Comparison of ENCODE assay signal across 8 cellular contexts in the genomic region with DNA sequence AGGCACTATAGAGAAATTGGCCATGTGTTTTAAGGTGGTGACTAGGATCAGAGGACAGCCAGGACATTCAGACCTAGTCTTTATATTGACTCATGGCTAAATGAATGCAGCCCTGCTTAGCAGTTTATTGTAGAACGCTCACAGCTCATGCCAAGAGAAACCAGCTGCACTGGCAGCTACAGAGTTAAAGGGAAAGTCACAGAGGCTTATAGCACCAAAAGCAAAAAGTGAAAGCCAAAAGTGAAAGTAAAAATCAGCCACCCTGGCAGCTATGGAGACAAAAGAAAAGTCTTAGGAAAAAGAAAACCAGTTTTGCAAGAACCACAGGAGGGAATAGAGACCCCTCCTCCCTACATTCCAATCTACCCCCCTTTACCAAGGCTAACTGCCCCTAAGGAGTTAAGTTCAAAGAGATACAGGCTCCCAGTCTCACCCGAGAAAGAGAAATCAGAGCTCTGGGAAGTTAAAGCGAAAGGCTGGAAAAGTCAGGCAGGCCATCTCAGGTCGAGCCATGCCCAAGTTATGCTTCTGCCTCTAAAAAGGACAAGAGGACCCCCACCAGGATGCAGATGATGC.
A peak's percentile ranks its signal among the peaks of the same experiment; 100 is the strongest.
DNase-seq lines count a peak whose midpoint lies in the region; ATAC-seq and TF ChIP-seq lines count a peak whose summit lies in the region.

No MANE protein-coding gene starts in this region.

- H3K27ac Mint-ChIP-seq in natural killer cell treated with Interleukin-12 subunit alpha and Interleukin-12 subunit beta and Interleukin-15 and Interleukin-18, amount 100 ng/mL, for 72 hours: peak overlapping the region; percentile 26 to 41

- DNase-seq in SIG-M5 treated with dmso at 0.1 percent for 504 hours (lab: John Stamatoyannopoulos, UW; ENCODE audit: unreplicated experiment) (peak; percentile 2), SIG-M5 (lab: John Stamatoyannopoulos, UW) (no peak), RWPE2 (ENCODE audit: low spot score) (no peak), epithelial cell of proximal tubule (ENCODE audit: low read depth) (no peak), NCI-H2171 (lab: John Stamatoyannopoulos, UW) (no peak), NCI-H446 (lab: John Stamatoyannopoulos, UW) (no peak)
- DNase-seq in natural killer cell treated with Interleukin-12 subunit alpha and Interleukin-12 subunit beta and Interleukin-15 and Interleukin-18, amount 100 ng/mL, for 72 hours (ENCODE audit: low spot score): no peak

- ATAC-seq in RWPE2 (ENCODE audit: low read depth) (peak; percentile 21; the same call in 1 of the 3 replicates), GM19452 (IDR thresholded peaks at IDR 0.05; ENCODE audit: unreplicated experiment) (no peak)
- no peak for ATAC-seq in natural killer cell treated with Interleukin-12 subunit alpha and Interleukin-12 subunit beta and Interleukin-15 and Interleukin-18, amount 100 ng/mL, for 72 hours

- H3K4me3 ChIP-seq in RWPE2 (ENCODE audit: severe bottlenecking): peak overlapping the region; percentile 17
- H3K4me3 ChIP-seq in epithelial cell of proximal tubule (ENCODE audit: low read depth, low read length): peak overlapping the region; percentile 53

- H3K36me3 ChIP-seq in RWPE2 (ENCODE audit: low read depth): no peaks in the 10 kb centered on the region

- no peaks in the 10 kb centered on the region for H3K4me1 ChIP-seq in RWPE2 (ENCODE audit: insufficient read depth, poor library complexity, severe bottlenecking)

- no peaks in the 10 kb centered on the region for H3K9me3 Mint-ChIP-seq in natural killer cell treated with Interleukin-12 subunit alpha and Interleukin-12 subunit beta and Interleukin-15 and Interleukin-18, amount 100 ng/mL, for 72 hours

- TF ChIP-seq CTCF in RWPE2 (IDR thresholded peaks at IDR 0.05; ENCODE audit: poor library complexity, severe bottlenecking): no peak
- TF ChIP-seq CTCF in epithelial cell of proximal tubule (conservative IDR thresholded peaks at IDR 0.05; ENCODE audit: low read depth, low read length): no peak

- H3K27ac ChIP-seq in RWPE2 (ENCODE audit: poor library complexity, severe bottlenecking): no peak overlapping the region

- H3K36me3 Mint-ChIP-seq in natural killer cell treated with Interleukin-12 subunit alpha and Interleukin-12 subunit beta and Interleukin-15 and Interleukin-18, amount 100 ng/mL, for 72 hours: no peaks in the 10 kb centered on the region

- peaks cover 2% of the 10 kb centered on the region for H3K9me3 ChIP-seq in RWPE2 (ENCODE audit: severe bottlenecking)

- H3K4me1 Mint-ChIP-seq in natural killer cell treated with Interleukin-12 subunit alpha and Interleukin-12 subunit beta and Interleukin-15 and Interleukin-18, amount 100 ng/mL, for 72 hours (ENCODE audit: low read depth in 2 of 2): peaks cover 20 to 21% of the 10 kb centered on the region in 2 donors

- no peaks in the 10 kb centered on the region for H3K27me3 Mint-ChIP-seq in natural killer cell treated with Interleukin-12 subunit alpha and Interleukin-12 subunit beta and Interleukin-15 and Interleukin-18, amount 100 ng/mL, for 72 hours

- H3K27me3 ChIP-seq in RWPE2 (ENCODE audit: insufficient read depth, poor library complexity, severe bottlenecking): no peaks in the 10 kb centered on the region

- H3K4me3 Mint-ChIP-seq in natural killer cell treated with Interleukin-12 subunit alpha and Interleukin-12 subunit beta and Interleukin-15 and Interleukin-18, amount 100 ng/mL, for 72 hours: peak overlapping the region; percentile 88
